In the genomic region with DNA sequence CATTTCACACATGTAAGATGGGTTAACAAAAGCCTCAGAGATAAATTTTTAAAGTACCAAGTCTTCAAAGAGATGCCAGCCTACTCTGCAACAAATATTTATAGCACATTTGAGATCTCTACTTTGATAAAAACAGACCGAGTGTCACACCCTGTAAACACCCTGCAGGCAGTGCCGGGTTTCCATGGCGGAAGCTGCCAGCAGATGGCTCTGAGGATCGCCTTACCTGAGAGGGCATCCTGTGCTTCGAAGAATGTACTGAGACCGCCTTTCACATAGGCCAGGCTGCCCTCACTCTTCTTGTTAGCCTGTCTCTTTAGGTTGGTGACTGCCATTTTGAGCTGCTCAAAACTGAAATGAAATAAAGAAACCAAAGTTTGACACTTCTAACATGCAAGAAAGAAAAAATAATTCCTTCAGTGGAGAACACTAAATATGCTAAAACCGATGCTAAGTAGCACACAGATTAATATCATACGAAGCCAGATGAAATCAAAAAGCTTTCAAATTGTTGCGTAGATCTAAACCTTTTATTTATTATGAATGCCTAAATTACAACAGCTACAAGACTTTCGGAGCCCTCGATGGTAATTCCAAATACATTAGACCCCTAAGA, we compare ENCODE assay signal across 12 cellular contexts. TPM values are rescaled to one million over a fixed set of nuclear protein-coding genes. Genes with fewer than 3 reads are reported as not detected.
DNase-seq lines count a peak whose midpoint lies in the region; ATAC-seq and TF ChIP-seq lines count a peak whose summit lies in the region.
"Had no signal": no experiment of that assay in that cellular context is flagged by ENCODE, and none has a peak within 500 bp of the region (broad histone marks: within the 10 kb centered on the region; RNA-seq: fewer than 3 reads in every experiment).

No MANE protein-coding gene starts in this region.

- H3K9me3 ChIP-seq in upper lobe of right lung: no peaks in the 10 kb centered on the region
- H3K9me3 ChIP-seq: tibial artery had no signal

- no peaks in the 10 kb centered on the region for H3K27me3 ChIP-seq in upper lobe of right lung
- H3K27me3 ChIP-seq: tibial artery had no signal

- TF ChIP-seq CTCF in chondrocyte (IDR thresholded peaks at IDR 0.05) (peak; percentile 41), upper lobe of right lung (IDR thresholded peaks at IDR 0.05) (no peak)

- H3K36me3 Mint-ChIP-seq in activated naive CD4-positive, alpha-beta T cell treated with anti-CD3 and anti-CD28 coated beads, Interleukin-2, amount 50 U/mL, for 72 hours: peaks cover 5 to 7% of the 10 kb centered on the region in 2 donors
- peaks cover 21% of the 10 kb centered on the region for H3K36me3 Mint-ChIP-seq in chondrocyte (ENCODE audit: low read depth)

- peaks cover 6% of the 10 kb centered on the region for H3K4me1 Mint-ChIP-seq in chondrocyte (ENCODE audit: low read depth)

- H3K27ac ChIP-seq in upper lobe of right lung: no peak overlapping the region
- H3K27ac ChIP-seq: tibial artery had no signal

- intact Hi-C loops in upper lobe of right lung (cut with DNase I): no loop called here

- ATAC-seq in activated naive CD4-positive, alpha-beta T cell treated with anti-CD3 and anti-CD28 coated beads, Interleukin-2, amount 50 U/mL, for 72 hours: no peak
- ATAC-seq in upper lobe of right lung: peak; percentile 41

- peak; percentile 17 for DNase-seq in activated naive CD4-positive, alpha-beta T cell treated with Interleukin-2 at 50 U/mL for 16 hours
- no peak for DNase-seq in activated naive CD4-positive, alpha-beta T cell treated with anti-CD3 and anti-CD28 coated beads, Interleukin-2, amount 50 U/mL, for 72 hours (ENCODE audit: low spot score in 2 of 2)
- DNase-seq in NCI-H526 (lab: John Stamatoyannopoulos, UW) (peak; percentile 52 to 58), chondrocyte (ENCODE audit: low spot score) (no peak), upper lobe of right lung (no peak), NOMO-1 (lab: John Stamatoyannopoulos, UW; ENCODE audit: unreplicated experiment in 2 of 2) (no peak), occipital lobe (lab: John Stamatoyannopoulos, UW) (no peak), AG08395 (ENCODE audit: low spot score) (no peak)
- DNase-seq: activated T-cell treated with anti-CD3 and anti-CD28 coated beads, Interleukin-2, amount 50 U/mL, for 48 hours; HCEC 1CT; tibial artery had no signal

- H3K36me3 ChIP-seq in upper lobe of right lung: peaks cover 24% of the 10 kb centered on the region

- H3K4me1 ChIP-seq in upper lobe of right lung: no peaks in the 10 kb centered on the region
- H3K4me1 ChIP-seq: tibial artery had no signal

- H3K4me3 Mint-ChIP-seq in chondrocyte (ENCODE audit: unreplicated experiment): no peak overlapping the region
- H3K4me3 Mint-ChIP-seq: CD8-positive, alpha-beta memory T cell had no signal

- no peaks in the 10 kb centered on the region for H3K9me3 Mint-ChIP-seq in activated naive CD4-positive, alpha-beta T cell treated with anti-CD3 and anti-CD28 coated beads, Interleukin-2, amount 50 U/mL, for 72 hours
- H3K9me3 Mint-ChIP-seq in chondrocyte (ENCODE audit: low read depth): no peaks in the 10 kb centered on the region
- H3K9me3 Mint-ChIP-seq: CD8-positive, alpha-beta memory T cell had no signal

- H3K27ac Mint-ChIP-seq in activated naive CD4-positive, alpha-beta T cell treated with anti-CD3 and anti-CD28 coated beads, Interleukin-2, amount 50 U/mL, for 72 hours: no peak overlapping the region
- H3K27ac Mint-ChIP-seq in chondrocyte (ENCODE audit: unreplicated experiment): no peak overlapping the region

- H3K4me3 ChIP-seq in upper lobe of right lung: no peak overlapping the region
- H3K4me3 ChIP-seq: tibial artery had no signal

- no peaks in the 10 kb centered on the region for H3K27me3 Mint-ChIP-seq in chondrocyte (ENCODE audit: low read depth)
- H3K27me3 Mint-ChIP-seq: CD8-positive, alpha-beta memory T cell had no signal

RNA-seq across cellular contexts. Expression of gene HUS1B, which starts 39.3 kb away (rescaled TPM):
- total RNA-seq in activated naive CD4-positive, alpha-beta T cell treated with anti-CD3 and anti-CD28 coated beads, Interleukin-2, amount 50 U/mL, for 72 hours: 1 to 10 TPM; 1.6 to 1.9 TPM
- total RNA-seq in chondrocyte: 0.70 to 0.97 TPM (median 0.79 TPM) in 3 replicates
- 1.0 TPM for total RNA-seq in upper lobe of right lung
- total RNA-seq in occipital lobe: 1.9 TPM

Comparison
In these comparisons a context has a peak if more than half of its experiments do, and no peak if none do; other contexts are left out.
1. DNase-seq: peak in activated naive CD4-positive, alpha-beta T cell treated with Interleukin-2 at 50 U/mL for 16 hours (single experiment) and NCI-H526 (2 of 2); none in activated naive CD4-positive, alpha-beta T cell treated with anti-CD3 and anti-CD28 coated beads, Interleukin-2, amount 50 U/mL, for 72 hours (0 of 2), chondrocyte (single experiment), upper lobe of right lung (single experiment), NOMO-1 (0 of 2), occipital lobe (single experiment) and AG08395 (single experiment).